ENCODE assay signal across 9 cellular contexts in genomic region chr11:126431401-126432064, GRCh38.
DNase-seq lines count a peak whose midpoint lies in the region; ATAC-seq, FAIRE-seq and TF ChIP-seq lines count a peak whose summit lies in the region.
"Had no signal": no experiment of that assay in that cellular context is flagged by ENCODE, and none has a peak within 500 bp of the region (broad histone marks: within the 10 kb centered on the region; RNA-seq: fewer than 3 reads in every experiment).

No MANE protein-coding gene starts in this region.

- no peak overlapping the region for H3K27ac Mint-ChIP-seq in astrocyte (ENCODE audit: unreplicated experiment)

- FAIRE-seq in H54 (lab: Jason Lieb, UNC) (peak; percentile 62), astrocyte (lab: Jason Lieb, UNC) (no peak)

- DNase-seq in H54 (ENCODE audit: insufficient read length, low spot score) = peak; percentile 77
- peak; percentile 75 for DNase-seq in astrocyte (ENCODE audit: low read depth)
- peak; percentile 51 for DNase-seq in hepatocyte (ENCODE audit: low spot score)
- DNase-seq in spleen = no peak
- DNase-seq in OCI-LY7 (ENCODE audit: low spot score) = no peak
- DNase-seq in UCSD-AML1 (lab: John Stamatoyannopoulos, UW; ENCODE audit: unreplicated experiment) = no peak
- DNase-seq: NCI-H1092 treated with DMSO at 0.1 percent for 48 hours had no signal

- H3K9me3 ChIP-seq in astrocyte (ENCODE audit: insufficient read depth, low read depth, low read length) (no peaks in the 10 kb centered on the region), hepatocyte (ENCODE audit: low read depth) (no peaks in the 10 kb centered on the region), spleen (no peaks in the 10 kb centered on the region), OCI-LY7 (ENCODE audit: low read length) (no peaks in the 10 kb centered on the region)

- BruUV-seq in OCI-LY7 (replicated peaks; lab: Mats Ljungman, UMichigan) = no TSS peak

- H3K27ac ChIP-seq in astrocyte (ENCODE audit: low read depth, low read length) (peak overlapping the region; percentile 15), hepatocyte (peak overlapping the region; percentile 66), spleen (peak overlapping the region in 7 of 8 donors; percentile 65 to 84 (median 72)), OCI-LY7 (ENCODE audit: low read depth, low read length, poor library complexity, severe bottlenecking) (no peak overlapping the region)

- H3K9me3 Mint-ChIP-seq in astrocyte (ENCODE audit: unreplicated experiment) = no peaks in the 10 kb centered on the region

- H4K20me1 ChIP-seq in astrocyte (ENCODE audit: insufficient read depth, low read length) (no peaks in the 10 kb centered on the region), hepatocyte (ENCODE audit: insufficient read depth, poor library complexity, severe bottlenecking) (no peaks in the 10 kb centered on the region), OCI-LY7 (ENCODE audit: insufficient read depth, low read length) (no peaks in the 10 kb centered on the region)

- POLR2A ChIA-PET in OCI-LY7 (lab: Charles Lee) = interaction anchor here (1.1 to 1.7 kb wide), 3 partner anchors 11 to 116 kb away, joined by 3 to 10 read pairs (median 3); partner anchors contain the start of gene ST3GAL4

- H3K27me3 ChIP-seq in astrocyte (ENCODE audit: insufficient read depth, low read length) = no peaks in the 10 kb centered on the region
- no peaks in the 10 kb centered on the region for H3K27me3 ChIP-seq in hepatocyte
- H3K27me3 ChIP-seq in spleen (replicated peaks in 1 of 7) = peaks cover 0 to 5% (median 0%) of the 10 kb centered on the region in 7 donors

- no peaks in the 10 kb centered on the region for H3K27me3 Mint-ChIP-seq in astrocyte (ENCODE audit: low read depth, unreplicated experiment)

- 89% methylated on average over 21 of the region's 23 CpGs for WGBS in hepatocyte (ENCODE audit: low lambda C conversion rate, missing lambda C conversion rate)
- 74 to 84% (median 82%) methylated on average over 23 of the region's 23 CpGs for WGBS in spleen, 5 donors

- H3K36me3 Mint-ChIP-seq in astrocyte (ENCODE audit: low read depth, unreplicated experiment) = no peaks in the 10 kb centered on the region

- H2AFZ ChIP-seq in astrocyte (ENCODE audit: low read depth, low read length) (peak overlapping the region; percentile 65), hepatocyte (no peak overlapping the region), OCI-LY7 (ENCODE audit: low read length) (no peak overlapping the region)

- CTCF ChIA-PET in OCI-LY7 (lab: Charles Lee; ENCODE audit: unreplicated experiment) = no interaction called here

- H3K9ac ChIP-seq in astrocyte (ENCODE audit: low read length) = no peak overlapping the region

- TF ChIP-seq CTCF in astrocyte (IDR thresholded peaks at IDR 0.05; ENCODE audit: insufficient read depth, low read depth, low read length) (no peak), hepatocyte (IDR thresholded peaks at IDR 0.05; ENCODE audit: poor library complexity) (no peak), spleen (IDR thresholded peaks at IDR 0.05 in 8 of 11, conservative IDR thresholded peaks at IDR 0.05 in 3 of 11) (no peak), OCI-LY7 (conservative IDR thresholded peaks at IDR 0.05; ENCODE audit: low read length) (no peak)

- no peaks in the 10 kb centered on the region for H3K36me3 ChIP-seq in astrocyte (ENCODE audit: insufficient read depth, low read length)
- H3K36me3 ChIP-seq in hepatocyte (replicated peaks; ENCODE audit: insufficient read depth, low read depth) = no peaks in the 10 kb centered on the region
- no peaks in the 10 kb centered on the region for H3K36me3 ChIP-seq in spleen
- H3K36me3 ChIP-seq in OCI-LY7 (ENCODE audit: insufficient read depth, low read length) = no peaks in the 10 kb centered on the region

- TF ChIP-seq POLR2A in H54 (IDR thresholded peaks at IDR 0.05; ENCODE audit: low read depth, low read length) = no peak
- no peak for TF ChIP-seq POLR2A in spleen (IDR thresholded peaks at IDR 0.05)

- H3K4me1 Mint-ChIP-seq in astrocyte (ENCODE audit: low read depth, unreplicated experiment) = peaks cover 14% of the 10 kb centered on the region

- intact Hi-C loops in spleen (cut with DNase I; ENCODE audit: low total_unique reads) (no loop called here), OCI-LY7 (cut with micrococcal nuclease; ENCODE audit: unreplicated experiment) (no loop called here)

- no peaks in the 10 kb centered on the region for H3K9me2 ChIP-seq in hepatocyte (replicated peaks; ENCODE audit: insufficient read depth)
- no peaks in the 10 kb centered on the region for H3K9me2 ChIP-seq in OCI-LY7 (ENCODE audit: insufficient read depth, low read length)

- peaks cover 15% of the 10 kb centered on the region for H3K4me1 ChIP-seq in astrocyte (ENCODE audit: insufficient read depth, low read length)
- peaks cover 9% of the 10 kb centered on the region for H3K4me1 ChIP-seq in hepatocyte (ENCODE audit: insufficient read depth)
- peaks cover 11 to 75% (median 40%) of the 10 kb centered on the region in 6 donors for H3K4me1 ChIP-seq in spleen
- peaks cover 13% of the 10 kb centered on the region for H3K4me1 ChIP-seq in OCI-LY7 (ENCODE audit: insufficient read depth, low read length, poor library complexity, severe bottlenecking)

- H3K4me2 ChIP-seq in astrocyte (ENCODE audit: low read length) (peak overlapping the region; percentile 36), hepatocyte (no peak overlapping the region), OCI-LY7 (ENCODE audit: low read length) (no peak overlapping the region)

- H3K79me2 ChIP-seq in astrocyte (ENCODE audit: insufficient read depth, low read length) = no peaks in the 10 kb centered on the region
- no peaks in the 10 kb centered on the region for H3K79me2 ChIP-seq in hepatocyte
- no peaks in the 10 kb centered on the region for H3K79me2 ChIP-seq in OCI-LY7 (ENCODE audit: insufficient read depth, low read depth, low read length)

- ATAC-seq in HG03135 (IDR thresholded peaks at IDR 0.05; ENCODE audit: unreplicated experiment) = no peak
- ATAC-seq in GM19023 (IDR thresholded peaks at IDR 0.05; ENCODE audit: unreplicated experiment) = no peak

- no peak overlapping the region for H3K4me3 ChIP-seq in astrocyte (ENCODE audit: insufficient read depth, low read depth, low read length)
- no peak overlapping the region for H3K4me3 ChIP-seq in hepatocyte
- H3K4me3 ChIP-seq in spleen = no peak overlapping the region
- no peak overlapping the region for H3K4me3 ChIP-seq in OCI-LY7 (ENCODE audit: low read depth, low read length, poor library complexity, severe bottlenecking)

- H3K4me3 Mint-ChIP-seq in astrocyte (ENCODE audit: unreplicated experiment) = peak overlapping the region; percentile 40

Comparison
In these comparisons a context has a peak if more than half of its experiments do, and no peak if none do; other contexts are left out.
1. DNase-seq: peak in H54 (single experiment), astrocyte (single experiment) and hepatocyte (single experiment); none in spleen (single experiment), OCI-LY7 (single experiment) and UCSD-AML1 (single experiment).